Comparison of ENCODE assay signal across 1 cellular context in genomic region chrX:49878834-49879655, GRCh38.
TF ChIP-seq lines count a peak whose summit lies in the region.

USP27X (plus strand) TSS chrX:49879484; CDS start chrX:49880308, 824 bp downstream.

TF ChIP-seq in K562, 482 proteins besides CTCF, POLR2A, EP300 and RAD21 (continued from another document and continues in another):
- TF ChIP-seq ATF7 (IDR thresholded peaks at IDR 0.05) (0 out of 2 replicates have a peak, but pooled peaks have one; percentile 25), ZNF124 (CRISPR knock-in tag; IDR thresholded peaks at IDR 0.05) (no peak), ZFP1 (CRISPR knock-in tag; IDR thresholded peaks at IDR 0.05) (no peak), CTBP1 (IDR thresholded peaks at IDR 0.05; ENCODE audit: borderline replicate concordance) (peak; percentile 51; the same call in 1 of the 2 replicates), USF2 (CRISPR knock-in tag; IDR thresholded peaks at IDR 0.05) (peak; percentile 70), RBFOX2 (IDR thresholded peaks at IDR 0.05; ENCODE audit: low read depth, low read length) (peak; percentile 69), CREB1 (IDR thresholded peaks at IDR 0.05) (no peak), CREB1 (CRISPR knock-in tag; IDR thresholded peaks at IDR 0.05) (no peak), ZNF282 (CRISPR knock-in tag; IDR thresholded peaks at IDR 0.05) (no peak), TCF3 (CRISPR knock-in tag; IDR thresholded peaks at IDR 0.05) (no peak), SNRNP70 (optimal IDR thresholded peaks at IDR 0.05; ENCODE audit: low read depth, low read length) (no peak), BRCA1 (IDR thresholded peaks at IDR 0.05) (no peak), BRCA1 (CRISPR knock-in tag; IDR thresholded peaks at IDR 0.05) (no peak), ZBTB43 (CRISPR knock-in tag; IDR thresholded peaks at IDR 0.05) (no peak), EGR1 (conservative IDR thresholded peaks at IDR 0.05) (peak; percentile 98), ZNF175 (CRISPR knock-in tag; IDR thresholded peaks at IDR 0.05; ENCODE audit: low read depth) (no peak), ATF4 (CRISPR knock-in tag; IDR thresholded peaks at IDR 0.05) (no peak), TEAD1 (CRISPR knock-in tag; IDR thresholded peaks at IDR 0.05) (0 out of 4 replicates have a peak, but pooled peaks of 1 of the 2 experiments have one; percentile 13), NFE2 (IDR thresholded peaks at IDR 0.05; ENCODE audit: low read depth) (peak; percentile 29; the same call in 1 of the 2 replicates), RHOXF2B (CRISPR knock-in tag; conservative IDR thresholded peaks at IDR 0.05) (no peak), NR4A1 (CRISPR knock-in tag; IDR thresholded peaks at IDR 0.05) (no peak), NR4A1 (tag; IDR thresholded peaks at IDR 0.05) (no peak), ZNF280B (CRISPR knock-in tag; IDR thresholded peaks at IDR 0.05) (no peak), SIN3A (IDR thresholded peaks at IDR 0.05; ENCODE audit: borderline replicate concordance in 2 of 2, control insufficient read depth in 1 of 2, low read depth in 2 of 2, low read length in 2 of 2) (peak in 1 of 2 experiments; percentile 49; a peak in 1 of 4 replicates), EP400 (IDR thresholded peaks at IDR 0.05) (peak; percentile 63), C11orf30 (IDR thresholded peaks at IDR 0.05; ENCODE audit: low read depth) (0 out of 2 replicates have a peak, but pooled peaks have one; percentile 30), CEBPG (CRISPR knock-in tag; IDR thresholded peaks at IDR 0.05) (no peak), CEBPG (tag; conservative IDR thresholded peaks at IDR 0.05 in 1 of 2, IDR thresholded peaks at IDR 0.05 in 1 of 2) (no peak), FOXM1 (IDR thresholded peaks at IDR 0.05; ENCODE audit: low read depth) (no peak), FOXM1 (CRISPR knock-in tag; IDR thresholded peaks at IDR 0.05; ENCODE audit: low read depth) (no peak), MXI1 (IDR thresholded peaks at IDR 0.05; ENCODE audit: low read depth, low read length) (0 out of 2 replicates have a peak, but pooled peaks have one; percentile 24), ZNF780A (CRISPR knock-in tag; IDR thresholded peaks at IDR 0.05) (no peak), CCNT2 (IDR thresholded peaks at IDR 0.05; ENCODE audit: borderline replicate concordance, extremely low read depth, insufficient read length, low read depth, low read length) (peak; percentile 72), ZNF764 (CRISPR knock-in tag; IDR thresholded peaks at IDR 0.05; ENCODE audit: low read depth) (no peak), MTA1 (IDR thresholded peaks at IDR 0.05; ENCODE audit: borderline replicate concordance) (no peak), NR2C2 (CRISPR knock-in tag; IDR thresholded peaks at IDR 0.05) (no peak), NR2C2 (tag; IDR thresholded peaks at IDR 0.05) (0 out of 2 replicates have a peak, but pooled peaks have one; percentile 15), SUPT5H (IDR thresholded peaks at IDR 0.05) (peak; percentile 51), CXXC5 (CRISPR knock-in tag; IDR thresholded peaks at IDR 0.05) (peak; percentile 66), TRIM28 (IDR thresholded peaks at IDR 0.05) (no peak)
- TF ChIP-seq, protein P1, sequence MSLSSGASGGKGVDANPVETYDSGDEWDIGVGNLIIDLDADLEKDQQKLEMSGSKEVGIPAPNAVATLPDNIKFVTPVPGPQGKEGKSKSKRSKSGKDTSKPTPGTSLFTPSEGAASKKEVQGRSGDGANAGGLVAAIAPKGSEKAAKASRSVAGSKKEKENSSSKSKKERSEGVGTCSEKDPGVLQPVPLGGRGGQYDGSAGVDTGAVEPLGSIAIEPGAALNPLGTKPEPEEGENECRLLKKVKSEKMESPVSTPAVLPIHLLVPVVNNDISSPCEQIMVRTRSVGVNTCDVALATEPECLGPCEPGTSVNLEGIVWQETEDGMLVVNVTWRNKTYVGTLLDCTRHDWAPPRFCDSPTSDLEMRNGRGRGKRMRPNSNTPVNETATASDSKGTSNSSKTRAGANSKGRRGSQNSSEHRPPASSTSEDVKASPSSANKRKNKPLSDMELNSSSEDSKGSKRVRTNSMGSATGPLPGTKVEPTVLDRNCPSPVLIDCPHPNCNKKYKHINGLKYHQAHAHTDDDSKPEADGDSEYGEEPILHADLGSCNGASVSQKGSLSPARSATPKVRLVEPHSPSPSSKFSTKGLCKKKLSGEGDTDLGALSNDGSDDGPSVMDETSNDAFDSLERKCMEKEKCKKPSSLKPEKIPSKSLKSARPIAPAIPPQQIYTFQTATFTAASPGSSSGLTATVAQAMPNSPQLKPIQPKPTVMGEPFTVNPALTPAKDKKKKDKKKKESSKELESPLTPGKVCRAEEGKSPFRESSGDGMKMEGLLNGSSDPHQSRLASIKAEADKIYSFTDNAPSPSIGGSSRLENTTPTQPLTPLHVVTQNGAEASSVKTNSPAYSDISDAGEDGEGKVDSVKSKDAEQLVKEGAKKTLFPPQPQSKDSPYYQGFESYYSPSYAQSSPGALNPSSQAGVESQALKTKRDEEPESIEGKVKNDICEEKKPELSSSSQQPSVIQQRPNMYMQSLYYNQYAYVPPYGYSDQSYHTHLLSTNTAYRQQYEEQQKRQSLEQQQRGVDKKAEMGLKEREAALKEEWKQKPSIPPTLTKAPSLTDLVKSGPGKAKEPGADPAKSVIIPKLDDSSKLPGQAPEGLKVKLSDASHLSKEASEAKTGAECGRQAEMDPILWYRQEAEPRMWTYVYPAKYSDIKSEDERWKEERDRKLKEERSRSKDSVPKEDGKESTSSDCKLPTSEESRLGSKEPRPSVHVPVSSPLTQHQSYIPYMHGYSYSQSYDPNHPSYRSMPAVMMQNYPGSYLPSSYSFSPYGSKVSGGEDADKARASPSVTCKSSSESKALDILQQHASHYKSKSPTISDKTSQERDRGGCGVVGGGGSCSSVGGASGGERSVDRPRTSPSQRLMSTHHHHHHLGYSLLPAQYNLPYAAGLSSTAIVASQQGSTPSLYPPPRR (CRISPR knock-in tag; IDR thresholded peaks at IDR 0.05; ENCODE audit: borderline replicate concordance), result no peak
- TF ChIP-seq, protein P2, sequence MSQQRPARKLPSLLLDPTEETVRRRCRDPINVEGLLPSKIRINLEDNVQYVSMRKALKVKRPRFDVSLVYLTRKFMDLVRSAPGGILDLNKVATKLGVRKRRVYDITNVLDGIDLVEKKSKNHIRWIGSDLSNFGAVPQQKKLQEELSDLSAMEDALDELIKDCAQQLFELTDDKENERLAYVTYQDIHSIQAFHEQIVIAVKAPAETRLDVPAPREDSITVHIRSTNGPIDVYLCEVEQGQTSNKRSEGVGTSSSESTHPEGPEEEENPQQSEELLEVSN (IDR thresholded peaks at IDR 0.05; ENCODE audit: borderline replicate concordance in 1 of 2, extremely low read depth in 1 of 2, insufficient read depth in 1 of 2, insufficient read length in 1 of 2, low read depth in 1 of 2, low read length in 1 of 2, poor library complexity in 1 of 2, severe bottlenecking in 1 of 2), result peak in 1 of 2 experiments; percentile 70
- TF ChIP-seq, protein P3, sequence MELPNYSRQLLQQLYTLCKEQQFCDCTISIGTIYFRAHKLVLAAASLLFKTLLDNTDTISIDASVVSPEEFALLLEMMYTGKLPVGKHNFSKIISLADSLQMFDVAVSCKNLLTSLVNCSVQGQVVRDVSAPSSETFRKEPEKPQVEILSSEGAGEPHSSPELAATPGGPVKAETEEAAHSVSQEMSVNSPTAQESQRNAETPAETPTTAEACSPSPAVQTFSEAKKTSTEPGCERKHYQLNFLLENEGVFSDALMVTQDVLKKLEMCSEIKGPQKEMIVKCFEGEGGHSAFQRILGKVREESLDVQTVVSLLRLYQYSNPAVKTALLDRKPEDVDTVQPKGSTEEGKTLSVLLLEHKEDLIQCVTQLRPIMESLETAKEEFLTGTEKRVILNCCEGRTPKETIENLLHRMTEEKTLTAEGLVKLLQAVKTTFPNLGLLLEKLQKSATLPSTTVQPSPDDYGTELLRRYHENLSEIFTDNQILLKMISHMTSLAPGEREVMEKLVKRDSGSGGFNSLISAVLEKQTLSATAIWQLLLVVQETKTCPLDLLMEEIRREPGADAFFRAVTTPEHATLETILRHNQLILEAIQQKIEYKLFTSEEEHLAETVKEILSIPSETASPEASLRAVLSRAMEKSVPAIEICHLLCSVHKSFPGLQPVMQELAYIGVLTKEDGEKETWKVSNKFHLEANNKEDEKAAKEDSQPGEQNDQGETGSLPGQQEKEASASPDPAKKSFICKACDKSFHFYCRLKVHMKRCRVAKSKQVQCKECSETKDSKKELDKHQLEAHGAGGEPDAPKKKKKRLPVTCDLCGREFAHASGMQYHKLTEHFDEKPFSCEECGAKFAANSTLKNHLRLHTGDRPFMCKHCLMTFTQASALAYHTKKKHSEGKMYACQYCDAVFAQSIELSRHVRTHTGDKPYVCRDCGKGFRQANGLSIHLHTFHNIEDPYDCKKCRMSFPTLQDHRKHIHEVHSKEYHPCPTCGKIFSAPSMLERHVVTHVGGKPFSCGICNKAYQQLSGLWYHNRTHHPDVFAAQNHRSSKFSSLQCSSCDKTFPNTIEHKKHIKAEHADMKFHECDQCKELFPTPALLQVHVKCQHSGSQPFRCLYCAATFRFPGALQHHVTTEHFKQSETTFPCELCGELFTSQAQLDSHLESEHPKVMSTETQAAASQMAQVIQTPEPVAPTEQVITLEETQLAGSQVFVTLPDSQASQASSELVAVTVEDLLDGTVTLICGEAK (IDR thresholded peaks at IDR 0.05), result 0 out of 2 replicates have a peak, but pooled peaks have one; percentile 52
- TF ChIP-seq, protein P3 (CRISPR knock-in tag; IDR thresholded peaks at IDR 0.05), result no peak
